Comparison of ENCODE assay signal across 16 cellular contexts in the genomic region with DNA sequence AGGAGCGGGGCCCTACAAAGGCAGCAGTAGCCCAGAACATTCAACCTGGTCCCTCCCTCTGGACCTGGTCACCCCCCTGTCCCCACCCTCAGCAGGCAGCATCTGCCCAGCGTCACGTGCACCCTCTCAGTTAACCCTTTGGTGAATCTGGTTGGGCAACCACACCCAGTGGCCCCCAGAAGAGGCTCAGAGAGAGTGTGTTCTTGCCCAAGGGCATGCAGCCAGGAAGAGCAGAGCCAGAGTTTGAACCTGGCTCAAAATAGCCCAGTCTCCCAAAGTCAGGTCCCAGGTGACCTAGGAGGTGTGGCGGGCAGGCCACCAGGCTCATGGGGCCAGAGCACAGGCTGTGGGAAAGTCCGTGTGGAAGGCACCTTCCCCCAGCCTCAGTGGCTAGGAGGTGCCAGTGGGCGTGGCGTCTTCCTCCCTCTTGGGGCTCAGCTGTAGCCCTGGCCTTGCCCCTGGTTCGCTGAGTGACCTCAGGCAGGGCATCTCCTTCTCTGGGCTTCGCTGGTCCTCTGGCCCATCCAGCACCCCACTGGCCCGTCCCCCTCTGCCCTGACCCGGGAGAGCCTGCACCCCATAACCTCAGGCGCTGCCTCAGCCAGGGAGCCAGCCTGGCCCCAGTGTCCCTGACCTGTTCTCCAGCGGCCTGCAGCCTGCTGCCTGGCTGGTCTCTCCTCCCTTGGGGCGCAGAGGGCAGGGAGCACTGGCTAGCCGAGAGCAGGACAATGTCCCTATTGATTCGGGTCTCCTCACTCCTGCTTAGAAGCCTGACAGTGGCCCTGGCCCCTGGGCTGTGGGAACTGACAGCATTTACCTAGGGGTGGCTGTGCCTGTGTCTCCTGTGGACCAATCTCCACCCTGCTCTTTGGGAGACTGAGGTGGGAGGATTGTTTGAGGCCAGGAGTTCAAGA. TPM values are rescaled to one million over a fixed set of nuclear protein-coding genes. Genes with fewer than 3 reads are reported as not detected.
DNase-seq lines count a peak whose midpoint lies in the region; ATAC-seq, FAIRE-seq and TF ChIP-seq lines count a peak whose summit lies in the region.
"Had no signal": no experiment of that assay in that cellular context is flagged by ENCODE, and none has a peak within 500 bp of the region (broad histone marks: within the 10 kb centered on the region; RNA-seq: fewer than 3 reads in every experiment).

No MANE protein-coding gene starts in this region.

- in situ Hi-C loops in mammary epithelial cell (cut with MboI; ENCODE audit: low sequenced_read_pairs in 2 of 2) (no loop called here), K562 (cut with MboI) (no loop called here)

- H3K9me1 ChIP-seq in K562 (ENCODE audit: control insufficient read depth, insufficient read depth, low read length): no peaks in the 10 kb centered on the region

- TF ChIP-seq CTCF in MCF 10A (IDR thresholded peaks at IDR 0.05; ENCODE audit: unreplicated experiment) (no peak), mammary epithelial cell (conservative IDR thresholded peaks at IDR 0.05 in 1 of 2, IDR thresholded peaks at IDR 0.05 in 1 of 2; ENCODE audit: extremely low read depth in 1 of 2, insufficient read depth in 1 of 2, low read depth in 1 of 2, low read length in 2 of 2) (no peak), K562 (IDR thresholded peaks at IDR 0.05 in 2 of 3, conservative IDR thresholded peaks at IDR 0.05 in 1 of 3; ENCODE audit: insufficient read depth in 2 of 3, low read depth in 1 of 3, low read length in 3 of 3) (no peak), upper lobe of right lung (IDR thresholded peaks at IDR 0.05) (no peak)

- no peaks in the 10 kb centered on the region for H4K20me1 ChIP-seq in mammary epithelial cell (ENCODE audit: insufficient read depth, low read length)
- H4K20me1 ChIP-seq in K562 (replicated peaks; ENCODE audit: control insufficient read depth, insufficient read depth, low read length): peaks cover 3% of the 10 kb centered on the region; the same call in 1 of the 2 replicates

- no peak for TF ChIP-seq POLR2A in K562 (conservative IDR thresholded peaks at IDR 0.05)

- 65% methylated on average over 9 of the region's 16 CpGs for whole genome bisulfite sequencing in mammary epithelial cell (ENCODE audit: low coverage, missing lambda C conversion rate)
- 16% methylated on average over 14 of the region's 16 CpGs for WGBS in K562 (ENCODE audit: insufficient coverage, low coverage, missing lambda C conversion rate)

- dilution Hi-C loops in mammary epithelial cell (cut with HindIII; ENCODE audit: low sequenced_read_pairs): no loop called here

- H3K27me3 Mint-ChIP-seq in MCF 10A (ENCODE audit: insufficient read depth, unreplicated experiment): no peaks in the 10 kb centered on the region
- H3K27me3 Mint-ChIP-seq: activated CD4-positive, alpha-beta T cell treated with anti-CD3 and anti-CD28 coated beads, Interleukin-2, amount 10 ng/mL, durations not matched to agents 7 days and 5 days had no signal

- H3K79me2 ChIP-seq in mammary epithelial cell (ENCODE audit: insufficient read depth, low read length) (peaks cover 5% of the 10 kb centered on the region), K562 (ENCODE audit: control insufficient read depth, insufficient read depth, low read length) (no peaks in the 10 kb centered on the region)

- H3K4me1 ChIP-seq in mammary epithelial cell (ENCODE audit: insufficient read depth, low read length): peaks cover 44% of the 10 kb centered on the region
- peaks cover 0 to 75% of the 10 kb centered on the region in 2 experiments; a peak in 2 of 5 replicates for H3K4me1 ChIP-seq in K562 (replicated peaks in 1 of 2; ENCODE audit: control insufficient read depth in 2 of 2, insufficient read depth in 2 of 2, low read length in 2 of 2)
- H3K4me1 ChIP-seq in upper lobe of right lung: peaks cover 36% of the 10 kb centered on the region

- peaks cover 50% of the 10 kb centered on the region for H3K36me3 Mint-ChIP-seq in MCF 10A (ENCODE audit: insufficient read depth, unreplicated experiment)

- no peak for ATAC-seq in K562
- no peak for ATAC-seq in upper lobe of right lung
- ATAC-seq in activated CD4-positive, CD25-positive, alpha-beta regulatory T cell treated with anti-CD3 and anti-CD28 coated beads, Interleukin-2, amount 50 U/mL, for 24 hours: no peak

- H3K4me2 ChIP-seq in mammary epithelial cell (ENCODE audit: insufficient read depth, low read depth, low read length): no peak overlapping the region
- no peak overlapping the region for H3K4me2 ChIP-seq in K562 (ENCODE audit: insufficient read depth, low read length)

- FAIRE-seq in K562 (lab: Jason Lieb, UNC): no peak
- FAIRE-seq: RCC 7860 had no signal

- TF ChIP-seq RAD21 in K562 (CRISPR knock-in tag; conservative IDR thresholded peaks at IDR 0.05 in 1 of 2, IDR thresholded peaks at IDR 0.05 in 1 of 2): no peak

- no peaks in the 10 kb centered on the region for H3K9me3 Mint-ChIP-seq in MCF 10A (ENCODE audit: unreplicated experiment)
- H3K9me3 Mint-ChIP-seq: activated CD4-positive, alpha-beta T cell treated with anti-CD3 and anti-CD28 coated beads, Interleukin-2, amount 10 ng/mL, durations not matched to agents 7 days and 5 days; activated T-helper 1 cell treated with anti-CD3 and anti-CD28 coated beads, Interleukin-12 subunit alpha, Interleukin-12 subunit beta, Interleukin-2, Interleukin-4 antibody, amounts not matched to agents 30 ng/mL and 10 ng/mL and 1 ng/mL, durations not matched to agents 14 hours and 24 hours and 36 hours had no signal

- TF ChIP-seq EP300 in K562 (IDR thresholded peaks at IDR 0.05; ENCODE audit: low read length): no peak

- H3K27ac ChIP-seq in mammary epithelial cell (ENCODE audit: insufficient read depth, low read depth, low read length) (no peak overlapping the region), K562 (ENCODE audit: extremely low read depth, low read depth, low read length) (no peak overlapping the region), upper lobe of right lung (peak overlapping the region; percentile 11)

- peak overlapping the region; percentile 88 for H3K27ac Mint-ChIP-seq in MCF 10A (ENCODE audit: low read depth, unreplicated experiment)
- H3K27ac Mint-ChIP-seq: activated CD4-positive, alpha-beta T cell treated with anti-CD3 and anti-CD28 coated beads, Interleukin-2, amount 10 ng/mL, durations not matched to agents 7 days and 5 days; activated T-helper 1 cell treated with anti-CD3 and anti-CD28 coated beads, Interleukin-12 subunit alpha, Interleukin-12 subunit beta, Interleukin-2, Interleukin-4 antibody, amounts not matched to agents 30 ng/mL and 10 ng/mL and 1 ng/mL, durations not matched to agents 14 hours and 24 hours and 36 hours had no signal

- BruUV-seq in MCF 10A (replicated peaks; lab: Mats Ljungman, UMichigan) (no TSS peak), mammary epithelial cell (replicated peaks; lab: Mats Ljungman, UMichigan) (no TSS peak), K562 (replicated peaks; lab: Mats Ljungman, UMichigan) (no TSS peak)

- H3K9me3 ChIP-seq in mammary epithelial cell (replicated peaks; ENCODE audit: insufficient read depth, low read length) (no peaks in the 10 kb centered on the region), K562 (replicated peaks; ENCODE audit: control insufficient read depth, insufficient read depth, low read depth, low read length) (no peaks in the 10 kb centered on the region), upper lobe of right lung (no peaks in the 10 kb centered on the region)

- peaks cover 67% of the 10 kb centered on the region for H3K4me1 Mint-ChIP-seq in MCF 10A (ENCODE audit: insufficient read depth, unreplicated experiment)
- H3K4me1 Mint-ChIP-seq: activated CD4-positive, alpha-beta T cell treated with anti-CD3 and anti-CD28 coated beads, Interleukin-2, amount 10 ng/mL, durations not matched to agents 7 days and 5 days had no signal

- H3K9ac ChIP-seq in mammary epithelial cell (ENCODE audit: insufficient read depth, low read length) (no peak overlapping the region), K562 (ENCODE audit: insufficient read depth in 1 of 2, low read depth in 2 of 2, low read length in 2 of 2) (peak overlapping the region in 1 of 2 experiments; percentile 76; a peak in 2 of 4 replicates)

- no peaks in the 10 kb centered on the region for H3K27me3 ChIP-seq in mammary epithelial cell (ENCODE audit: insufficient read depth, low read length)
- H3K27me3 ChIP-seq in K562 (ENCODE audit: control insufficient read depth in 2 of 2, insufficient read depth in 2 of 2, low read length in 2 of 2): no peaks in the 10 kb centered on the region
- H3K27me3 ChIP-seq in upper lobe of right lung: no peaks in the 10 kb centered on the region

- H3K4me3 Mint-ChIP-seq in MCF 10A (ENCODE audit: unreplicated experiment): peak overlapping the region; percentile 32
- H3K4me3 Mint-ChIP-seq: activated CD4-positive, alpha-beta T cell treated with anti-CD3 and anti-CD28 coated beads, Interleukin-2, amount 10 ng/mL, durations not matched to agents 7 days and 5 days; activated T-helper 1 cell treated with anti-CD3 and anti-CD28 coated beads, Interleukin-12 subunit alpha, Interleukin-12 subunit beta, Interleukin-2, Interleukin-4 antibody, amounts not matched to agents 30 ng/mL and 10 ng/mL and 1 ng/mL, durations not matched to agents 14 hours and 24 hours and 36 hours had no signal

- no peak overlapping the region for H2AFZ ChIP-seq in mammary epithelial cell (ENCODE audit: low read depth, low read length)
- H2AFZ ChIP-seq in K562 (ENCODE audit: low read depth, low read length): no peak overlapping the region

- intact Hi-C loops in MCF 10A (cut with micrococcal nuclease): no loop called here
- intact Hi-C loops in mammary epithelial cell (cut with micrococcal nuclease): loop anchor here (10.0 kb wide), 2 partner anchors 108 to 258 kb away; partner anchors contain the start of genes C11orf24 and CHKA
- intact Hi-C loops in K562 (cut with micrococcal nuclease): no loop called here
- intact Hi-C loops in upper lobe of right lung (cut with DNase I): no loop called here

- H3K4me3 ChIP-seq in mammary epithelial cell (replicated peaks in 1 of 3; ENCODE audit: insufficient read depth in 1 of 3, low read depth in 2 of 3, low read length in 3 of 3) (no peak overlapping the region), K562 (no peak overlapping the region), upper lobe of right lung (no peak overlapping the region)

- DNase-seq in MCF 10A (ENCODE audit: unreplicated experiment) (peak; percentile 49), mammary epithelial cell (no peak), K562 (ENCODE audit: extremely low read depth in 1 of 4, low spot score in 3 of 4) (no peak), medulla oblongata (ENCODE audit: extremely low spot score) (peak; percentile 75), upper lobe of right lung (no peak), GOT3 (lab: John Stamatoyannopoulos, UW) (no peak), NCI-H2196 treated with DMSO at 0.1 percent for 48 hours (lab: John Stamatoyannopoulos, UW; ENCODE audit: unreplicated experiment) (no peak)
- DNase-seq: activated CD4-positive, alpha-beta T cell treated with anti-CD3 and anti-CD28 coated beads, Interleukin-2, amount 10 ng/mL, durations not matched to agents 7 days and 5 days; dermis blood vessel endothelial cell; DMS153; NCI-H1105; NCI-H446 treated with DMSO at 0.1 percent for 48 hours had no signal

- POLR2A ChIA-PET in MCF 10A (lab: Yijun Ruan, JAX) (interaction anchor here (0.9 to 4.9 kb wide), 2 partner anchors 13 to 20 kb away, joined by 3 to 59 read pairs; partner anchors contain the start of gene NDUFS8), K562 (lab: Yijun Ruan, JAX) (no interaction called here)

- CTCF ChIA-PET in MCF 10A (lab: Yijun Ruan, JAX): interaction anchor here (0.6 to 0.7 kb wide), 2 partner anchors 13 to 490 kb away, joined by 4 read pairs; no protein-coding TSS in a partner anchor
- CTCF ChIA-PET in mammary epithelial cell (lab: Charles Lee; ENCODE audit: low non-redundant PET): no interaction called here
- CTCF ChIA-PET in K562 (lab: Yijun Ruan, JAX; ENCODE audit: low intra/inter-chr PET ratio): no interaction called here

- H3K36me3 ChIP-seq in mammary epithelial cell (ENCODE audit: insufficient read depth, low read length) (no peaks in the 10 kb centered on the region), K562 (ENCODE audit: control insufficient read depth, insufficient read depth, low read length) (no peaks in the 10 kb centered on the region), upper lobe of right lung (peaks cover 4% of the 10 kb centered on the region)

RNA-seq across cellular contexts. Expression of gene ALDH3B1, which starts 7.0 kb away (rescaled TPM):
- total RNA-seq in MCF 10A (2022): 37.2 and 50.1 TPM in 2 replicates
- total RNA-seq in mammary epithelial cell: 10 to 100 TPM; 10.6 to 20.8 TPM
- polyA plus RNA-seq in mammary epithelial cell: 8.7 TPM
- 2.8 TPM for polyA minus RNA-seq in mammary epithelial cell
- 0.14 and 0.70 TPM in 2 replicates for total RNA-seq in K562 (2011; cell fraction: chromatin; rRNA removed; ENCODE audit: low replicate concordance)
- total RNA-seq in K562 (2011; cell fraction: nucleolus; rRNA removed): 0.13 and 0.17 TPM in 2 replicates
- total RNA-seq in K562 (2011; cell fraction: nucleoplasm; rRNA removed): 0.07 and 0.15 TPM in 2 replicates
- total RNA-seq in K562 (2014; rRNA removed): 0.37 TPM in 1 of 2 replicates, not detected in the other
- total RNA-seq in K562 (2014; rRNA removed; fragmentation: Illumina TruSeq; extraction: Trizol): 0.04 TPM in 1 of 2 replicates, not detected in the other
- 0.07 and 0.08 TPM in 2 replicates for total RNA-seq in K562 (2015; rRNA removed; fragmentation: Illumina TruSeq; extraction: Trizol)
- 0.13 and 0.35 TPM in 2 replicates for total RNA-seq in K562 (2021)
- polyA plus RNA-seq in K562 (2011; rRNA removed): 0.10 and 0.19 TPM in 2 replicates
- polyA plus RNA-seq in K562 (2011; cell fraction: cytosol; rRNA removed): 0.18 and 0.36 TPM in 2 replicates
- polyA plus RNA-seq in K562 (2011; cell fraction: nucleus; rRNA removed): 0.21 and 0.30 TPM in 2 replicates
- 0.42 and 1.4 TPM in 2 replicates for polyA plus RNA-seq in K562 (2012)
- 0.06 and 0.15 TPM in 2 replicates for polyA plus RNA-seq in K562 (2014; fragmentation: Illumina TruSeq; extraction: Trizol)
- polyA plus RNA-seq in K562 (2014; fragmentation: Nextera tagmentation; extraction: Ambion mirVana): under 1 TPM in 1 of 2 experiments, not detected in 1; 0.01 TPM
- 0.21 and 0.43 TPM in 2 replicates for polyA plus RNA-seq in K562 (2014; rRNA removed)
- polyA minus RNA-seq in K562 (2011; rRNA and poly(A)+ RNA removed): 0.03 TPM in 1 of 2 replicates, not detected in the other
- polyA minus RNA-seq in K562 (2011; cell fraction: cytosol; rRNA and poly(A)+ RNA removed): 1.5 TPM in 1 of 2 replicates, not detected in the other
- polyA minus RNA-seq in K562 (2011; cell fraction: nucleus; rRNA and poly(A)+ RNA removed): 0.11 and 0.54 TPM in 2 replicates
- 95.9 TPM for total RNA-seq in upper lobe of right lung
- total RNA-seq: activated T-helper 1 cell treated with anti-CD3 and anti-CD28 coated beads, Interleukin-12 subunit alpha, Interleukin-12 subunit beta, Interleukin-2, Interleukin-4 antibody, amounts not matched to agents 30 ng/mL and 10 ng/mL and 1 ng/mL, durations not matched to agents 14 hours and 24 hours and 36 hours; T-helper 2 cell treated with Interferon-gamma antibody and Interleukin-4, amounts not matched to agents 100 ng/mL and 5 ng/mL, for 36 hours had no signal

RNA-seq across cellular contexts. Expression of gene UNC93B1, which starts 13.3 kb away (rescaled TPM):
- total RNA-seq in MCF 10A (2022) (14.7 and 14.9 TPM in 2 replicates), mammary epithelial cell (10 to 100 TPM; 20.7 to 22.0 TPM), K562 (2014; rRNA removed) (10.1 and 12.2 TPM in 2 replicates), K562 (2014; rRNA removed; fragmentation: Illumina TruSeq; extraction: Trizol) (3.7 and 4.3 TPM in 2 replicates), K562 (2015; rRNA removed; fragmentation: Illumina TruSeq; extraction: Trizol) (2.3 and 3.3 TPM in 2 replicates), K562 (2021) (13.6 and 14.1 TPM in 2 replicates), upper lobe of right lung (79.5 TPM)
- polyA plus RNA-seq in mammary epithelial cell (24.5 TPM), K562 (2011; rRNA removed) (8.6 and 10.0 TPM in 2 replicates), K562 (2014; fragmentation: Illumina TruSeq; extraction: Trizol) (5.1 and 6.5 TPM in 2 replicates), K562 (2014; fragmentation: Nextera tagmentation; extraction: Ambion mirVana) (under 1 TPM; 0.10 to 0.17 TPM), K562 (2014; rRNA removed) (7.3 and 11.6 TPM in 2 replicates)
- 30.1 TPM for polyA minus RNA-seq in mammary epithelial cell
- 14.0 and 42.4 TPM in 2 replicates for total RNA-seq in K562 (2011; cell fraction: chromatin; rRNA removed; ENCODE audit: low replicate concordance)
- 38.0 and 40.8 TPM in 2 replicates for total RNA-seq in K562 (2011; cell fraction: nucleolus; rRNA removed)
- 17.3 and 24.9 TPM in 2 replicates for total RNA-seq in K562 (2011; cell fraction: nucleoplasm; rRNA removed)
- 11.3 and 17.7 TPM in 2 replicates for polyA plus RNA-seq in K562 (2011; cell fraction: cytosol; rRNA removed)
- polyA plus RNA-seq in K562 (2011; cell fraction: nucleus; rRNA removed): 30.9 and 40.1 TPM in 2 replicates
- 6.5 and 9.5 TPM in 2 replicates for polyA plus RNA-seq in K562 (2012)
- 5.2 and 8.3 TPM in 2 replicates for polyA minus RNA-seq in K562 (2011; rRNA and poly(A)+ RNA removed)
- polyA minus RNA-seq in K562 (2011; cell fraction: cytosol; rRNA and poly(A)+ RNA removed): 9.3 and 11.6 TPM in 2 replicates
- 12.3 and 12.5 TPM in 2 replicates for polyA minus RNA-seq in K562 (2011; cell fraction: nucleus; rRNA and poly(A)+ RNA removed)

RNA-seq across cellular contexts. Expression of gene NDUFS8, which starts 13.3 kb away (rescaled TPM):
- total RNA-seq in MCF 10A (2022) (211 and 229 TPM in 2 replicates), mammary epithelial cell (100 to 1,000 TPM in 1 of 2 donors, 10 to 100 TPM in 1; 74.7 to 144 TPM), K562 (2014; rRNA removed) (351 and 419 TPM in 2 replicates), K562 (2014; rRNA removed; fragmentation: Illumina TruSeq; extraction: Trizol) (60.0 and 91.3 TPM in 2 replicates), K562 (2015; rRNA removed; fragmentation: Illumina TruSeq; extraction: Trizol) (146 and 150 TPM in 2 replicates), K562 (2021) (271 and 294 TPM in 2 replicates), upper lobe of right lung (118 TPM)
- polyA plus RNA-seq in mammary epithelial cell (106 TPM), K562 (2011; rRNA removed) (67.2 and 68.7 TPM in 2 replicates), K562 (2014; fragmentation: Illumina TruSeq; extraction: Trizol) (101 and 156 TPM in 2 replicates), K562 (2014; fragmentation: Nextera tagmentation; extraction: Ambion mirVana) (10 to 100 TPM; 36.5 to 65.1 TPM), K562 (2014; rRNA removed) (241 and 257 TPM in 2 replicates)
- 171 TPM for polyA minus RNA-seq in mammary epithelial cell
- total RNA-seq in K562 (2011; cell fraction: chromatin; rRNA removed; ENCODE audit: low replicate concordance): 41.2 and 158 TPM in 2 replicates
- 168 and 170 TPM in 2 replicates for total RNA-seq in K562 (2011; cell fraction: nucleolus; rRNA removed)
- 99.4 and 102 TPM in 2 replicates for total RNA-seq in K562 (2011; cell fraction: nucleoplasm; rRNA removed)
- 181 and 505 TPM in 2 replicates for polyA plus RNA-seq in K562 (2011; cell fraction: cytosol; rRNA removed)
- 116 and 178 TPM in 2 replicates for polyA plus RNA-seq in K562 (2011; cell fraction: nucleus; rRNA removed)
- 247 and 317 TPM in 2 replicates for polyA plus RNA-seq in K562 (2012)
- polyA minus RNA-seq in K562 (2011; rRNA and poly(A)+ RNA removed): 28.2 and 47.3 TPM in 2 replicates
- 128 and 135 TPM in 2 replicates for polyA minus RNA-seq in K562 (2011; cell fraction: cytosol; rRNA and poly(A)+ RNA removed)
- polyA minus RNA-seq in K562 (2011; cell fraction: nucleus; rRNA and poly(A)+ RNA removed): 55.5 and 65.1 TPM in 2 replicates

RNA-seq across cellular contexts. Expression of gene TCIRG1, which starts 21.7 kb away (rescaled TPM):
- 10.7 and 12.3 TPM in 2 replicates for total RNA-seq in MCF 10A (2022)
- 10 to 100 TPM in 1 of 2 donors, 1 to 10 TPM in 1; 5.0 to 38.9 TPM for total RNA-seq in mammary epithelial cell
- 28.6 TPM for polyA plus RNA-seq in mammary epithelial cell
- 23.8 TPM for polyA minus RNA-seq in mammary epithelial cell
- 106 and 531 TPM in 2 replicates for total RNA-seq in K562 (2011; cell fraction: chromatin; rRNA removed; ENCODE audit: low replicate concordance)
- 492 and 517 TPM in 2 replicates for total RNA-seq in K562 (2011; cell fraction: nucleolus; rRNA removed)
- 190 and 232 TPM in 2 replicates for total RNA-seq in K562 (2011; cell fraction: nucleoplasm; rRNA removed)
- 78.0 and 82.8 TPM in 2 replicates for total RNA-seq in K562 (2014; rRNA removed)
- total RNA-seq in K562 (2014; rRNA removed; fragmentation: Illumina TruSeq; extraction: Trizol): 2.5 and 5.5 TPM in 2 replicates
- total RNA-seq in K562 (2015; rRNA removed; fragmentation: Illumina TruSeq; extraction: Trizol): 24.4 and 28.7 TPM in 2 replicates
- 96.4 and 108 TPM in 2 replicates for total RNA-seq in K562 (2021)
- polyA plus RNA-seq in K562 (2011; rRNA removed): 31.1 and 72.7 TPM in 2 replicates
- 56.1 and 92.6 TPM in 2 replicates for polyA plus RNA-seq in K562 (2011; cell fraction: cytosol; rRNA removed)
- 923 and 1,215 TPM in 2 replicates for polyA plus RNA-seq in K562 (2011; cell fraction: nucleus; rRNA removed)
- 55.4 and 115 TPM in 2 replicates for polyA plus RNA-seq in K562 (2012)
- 13.1 and 33.3 TPM in 2 replicates for polyA plus RNA-seq in K562 (2014; fragmentation: Illumina TruSeq; extraction: Trizol)
- 1 to 10 TPM in 1 of 2 experiments, under 1 TPM in 1; 0.49 to 1.9 TPM for polyA plus RNA-seq in K562 (2014; fragmentation: Nextera tagmentation; extraction: Ambion mirVana)
- polyA plus RNA-seq in K562 (2014; rRNA removed): 113 and 143 TPM in 2 replicates
- 9.7 and 11.0 TPM in 2 replicates for polyA minus RNA-seq in K562 (2011; rRNA and poly(A)+ RNA removed)
- 28.2 and 33.0 TPM in 2 replicates for polyA minus RNA-seq in K562 (2011; cell fraction: cytosol; rRNA and poly(A)+ RNA removed)
- polyA minus RNA-seq in K562 (2011; cell fraction: nucleus; rRNA and poly(A)+ RNA removed): 139 and 154 TPM in 2 replicates
- total RNA-seq in upper lobe of right lung: 216 TPM

Comparison
In these comparisons a context has a peak if more than half of its experiments do, and no peak if none do; other contexts are left out.
1. DNase-seq: peak in MCF 10A (single experiment) and medulla oblongata (single experiment); none in mammary epithelial cell (single experiment), K562 (0 of 4), upper lobe of right lung (single experiment), GOT3 (single experiment) and NCI-H2196 treated with DMSO at 0.1 percent for 48 hours (single experiment).
2. RNA of gene ALDH3B1, which starts 7.0 kb away (total RNA-seq): 95.9 TPM in upper lobe of right lung (single experiment), 37.2 to 50.1 TPM in MCF 10A and 10.6 to 20.8 TPM in mammary epithelial cell; 0.04 to 0.70 TPM in K562; every median in the first group is over 4 times any median in the second.